ENCODE assay signal across 9 cellular contexts in the genomic region with DNA sequence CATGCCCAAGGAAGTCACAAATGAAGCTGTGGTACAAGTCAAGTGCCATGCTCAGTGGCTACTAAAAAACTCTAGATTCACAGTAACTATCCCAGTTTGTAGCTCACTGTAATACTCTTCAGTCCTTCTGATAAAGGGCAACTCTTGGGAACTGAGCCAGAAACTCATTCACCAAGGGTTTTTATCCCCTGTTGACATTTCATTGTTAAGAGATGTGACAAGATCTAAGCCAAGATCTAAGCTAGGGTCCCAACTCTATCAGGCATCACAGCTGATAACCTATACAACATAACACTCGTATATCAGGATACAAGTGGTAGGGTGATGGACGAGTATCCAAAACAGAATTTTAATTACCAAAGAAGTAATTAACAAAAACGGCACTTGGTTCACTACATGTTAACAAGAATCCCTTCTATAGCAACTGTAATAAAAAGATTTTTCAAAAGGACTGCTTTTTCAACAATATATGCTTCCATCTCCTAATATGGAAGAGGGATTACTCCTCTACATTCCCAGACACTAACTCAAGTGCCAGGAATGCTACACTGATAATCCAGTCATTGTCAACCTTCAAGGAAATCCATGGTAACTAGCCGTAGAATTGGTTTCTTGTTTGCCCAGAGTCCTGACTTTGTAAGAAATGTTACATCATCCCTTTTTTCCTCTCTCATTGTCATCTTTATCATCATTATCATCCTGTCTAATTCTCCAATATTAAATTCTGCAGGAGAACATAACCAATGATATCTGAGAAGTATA.
A peak's percentile ranks its signal among the peaks of the same experiment; 100 is the strongest.
DNase-seq lines count a peak whose midpoint lies in the region; ATAC-seq and TF ChIP-seq lines count a peak whose summit lies in the region.
"Had no signal": no experiment of that assay in that cellular context is flagged by ENCODE, and none has a peak within 500 bp of the region (broad histone marks: within the 10 kb centered on the region; RNA-seq: fewer than 3 reads in every experiment).

No MANE protein-coding gene starts in this region.

- H2BK120ac ChIP-seq in mesenchymal stem cell (ENCODE audit: low read depth, low read length) = no peak overlapping the region

- peak overlapping the region in 1 of 2 experiments; percentile 38 for H2BK12ac ChIP-seq in mesenchymal stem cell (ENCODE audit: low read length in 2 of 2)

- H3K9me3 ChIP-seq in mesenchymal stem cell (ENCODE audit: control insufficient read depth, low read length) = no peaks in the 10 kb centered on the region

- H3K9ac ChIP-seq in mesenchymal stem cell (ENCODE audit: low read length) = no peak overlapping the region

- H3K79me1 ChIP-seq in mesenchymal stem cell (replicated peaks; ENCODE audit: low read length, poor library complexity, severe bottlenecking) = peaks cover 9% of the 10 kb centered on the region

- no peak overlapping the region for H4K8ac ChIP-seq in mesenchymal stem cell (ENCODE audit: low read length)

- H3K4me2 ChIP-seq in mesenchymal stem cell (ENCODE audit: low read length, poor library complexity, severe bottlenecking) = no peak overlapping the region

- DNase-seq in AG20443 (ENCODE audit: low spot score) = peak; percentile 61
- DNase-seq in HT1080 (ENCODE audit: low read depth) = peak; percentile 88
- peak; percentile 77 for DNase-seq in choroid plexus epithelial cell (ENCODE audit: low read depth)
- peak; percentile 89 for DNase-seq in mesenchymal stem cell
- no peak for DNase-seq in T-helper 9 cell
- no peak for DNase-seq in lower leg skin (ENCODE audit: low spot score in 2 of 2)
- DNase-seq: NCI-H2029 had no signal

- H3K4me3 ChIP-seq in choroid plexus epithelial cell (ENCODE audit: low read depth, low read length) = no peak overlapping the region
- no peak overlapping the region for H3K4me3 ChIP-seq in mesenchymal stem cell (ENCODE audit: insufficient read depth in 1 of 2, low read depth in 1 of 2, low read length in 2 of 2)
- H3K4me3 ChIP-seq in lower leg skin (ENCODE audit: low read depth, poor library complexity, severe bottlenecking) = no peak overlapping the region

- H2BK5ac ChIP-seq in mesenchymal stem cell (ENCODE audit: low read depth, low read length, poor library complexity, severe bottlenecking) = peak overlapping the region; percentile 60

- H3K14ac ChIP-seq in mesenchymal stem cell (ENCODE audit: low read length in 2 of 2) = no peak overlapping the region

- H3K18ac ChIP-seq in mesenchymal stem cell (ENCODE audit: low read depth in 1 of 2, low read length in 2 of 2) = peak overlapping the region in 1 of 2 experiments; percentile 5

- TF ChIP-seq CTCF in choroid plexus epithelial cell (conservative IDR thresholded peaks at IDR 0.05; ENCODE audit: low read depth, low read length) (no peak), lower leg skin (IDR thresholded peaks at IDR 0.05) (no peak)

- H2AFZ ChIP-seq in mesenchymal stem cell (ENCODE audit: low read depth, low read length) = no peak overlapping the region

- no peak overlapping the region for H4K91ac ChIP-seq in mesenchymal stem cell (ENCODE audit: low read length)

- H3K4me1 ChIP-seq in mesenchymal stem cell (ENCODE audit: control insufficient read depth, insufficient read depth, low read depth, low read length) = peaks cover 6% of the 10 kb centered on the region

- ATAC-seq in HG03045 (IDR thresholded peaks at IDR 0.05; ENCODE audit: unreplicated experiment) (no peak), HG03432 (IDR thresholded peaks at IDR 0.05; ENCODE audit: unreplicated experiment) (no peak)

- WGBS in mesenchymal stem cell = 32% methylated on average over 4 of the region's 4 CpGs
- WGBS in lower leg skin, 2 donors = 79 to 85% methylated on average over 4 of the region's 4 CpGs

- intact Hi-C loops in lower leg skin (cut with DNase I; ENCODE audit: low total_unique reads) = no loop called here

- no peak overlapping the region for H3K4ac ChIP-seq in mesenchymal stem cell (ENCODE audit: low read depth in 1 of 2, low read length in 2 of 2)

- no peak for TF ChIP-seq POLR2A in lower leg skin (IDR thresholded peaks at IDR 0.05)

- H2AK5ac ChIP-seq in mesenchymal stem cell (ENCODE audit: low read length, severe bottlenecking) = peak overlapping the region; percentile 100

- peak overlapping the region; percentile 98 for H3K27ac ChIP-seq in mesenchymal stem cell (ENCODE audit: low read length, poor library complexity, severe bottlenecking)

- H3K23ac ChIP-seq in mesenchymal stem cell (ENCODE audit: low read length in 2 of 2) = no peak overlapping the region

- no peaks in the 10 kb centered on the region for H3K27me3 ChIP-seq in mesenchymal stem cell (ENCODE audit: control insufficient read depth in 1 of 2, insufficient read depth in 1 of 2, low read length in 2 of 2)

- no peak overlapping the region for H2BK15ac ChIP-seq in mesenchymal stem cell (ENCODE audit: low read depth, poor library complexity, severe bottlenecking)

- H3K36me3 ChIP-seq in mesenchymal stem cell (ENCODE audit: control insufficient read depth in 1 of 2, insufficient read depth in 2 of 2, low read depth in 1 of 2, low read length in 2 of 2) = no peaks in the 10 kb centered on the region

Comparison
In these comparisons a context has a peak if more than half of its experiments do, and no peak if none do; other contexts are left out.
1. DNase-seq: peak in AG20443 (single experiment), HT1080 (single experiment), choroid plexus epithelial cell (single experiment) and mesenchymal stem cell (single experiment); none in T-helper 9 cell (single experiment) and lower leg skin (0 of 2).